Comparison of ENCODE assay signal across 11 cellular contexts in genomic region chr20:14882157-14882556, GRCh38.
"Had no signal": no experiment of that assay in that cellular context is flagged by ENCODE, and none has a peak within 500 bp of the region (broad histone marks: within the 10 kb centered on the region; RNA-seq: fewer than 3 reads in every experiment).

No MANE protein-coding gene starts in this region.

- H3K4me3 Mint-ChIP-seq: activated naive CD8-positive, alpha-beta T cell; effector memory CD8-positive, alpha-beta T cell; mesothelial cell of epicardium; natural killer cell treated with Interleukin-12 subunit alpha and Interleukin-12 subunit beta and Interleukin-15 and Interleukin-18, amount 100 ng/mL, for 72 hours; stimulated activated naive B cell treated with anti-CD40 and anti-IgM and Interleukin-4, amounts not matched to agents 10 μg/mL and 1 μg/mL and 100 μg/mL, for 72 hours had no signal

- ATAC-seq: effector memory CD8-positive, alpha-beta T cell; left cardiac atrium; natural killer cell treated with Interleukin-12 subunit alpha and Interleukin-12 subunit beta and Interleukin-15 and Interleukin-18, amount 100 ng/mL, for 72 hours; sciatic nerve had no signal

- H3K36me3 Mint-ChIP-seq: activated naive CD8-positive, alpha-beta T cell; mesothelial cell of epicardium; stimulated activated naive B cell treated with anti-CD40 and anti-IgM and Interleukin-4, amounts not matched to agents 10 μg/mL and 1 μg/mL and 100 μg/mL, for 72 hours had no signal

- H3K27ac Mint-ChIP-seq: activated naive CD8-positive, alpha-beta T cell; effector memory CD8-positive, alpha-beta T cell; mesothelial cell of epicardium; natural killer cell treated with Interleukin-12 subunit alpha and Interleukin-12 subunit beta and Interleukin-15 and Interleukin-18, amount 100 ng/mL, for 72 hours; stimulated activated naive B cell treated with anti-CD40 and anti-IgM and Interleukin-4, amounts not matched to agents 10 μg/mL and 1 μg/mL and 100 μg/mL, for 72 hours had no signal

- DNase-seq: activated CD4-positive, alpha-beta T cell treated with anti-CD3 and anti-CD28 coated beads, Interleukin-2, amount 50 U/mL, for 4 hours; effector memory CD8-positive, alpha-beta T cell; left cardiac atrium; stimulated activated CD4-positive, alpha-beta T cell treated with anti-CD3 and anti-CD28 coated beads, Interleukin-4, amount 100 ng/mL, for 4 hours; stimulated activated naive B cell treated with anti-CD40 and anti-IgM and Interleukin-4, amounts not matched to agents 10 μg/mL and 1 μg/mL and 100 μg/mL, for 72 hours; upper lobe of right lung; WERI-Rb-1 had no signal

- H3K4me1 Mint-ChIP-seq: stimulated activated naive B cell treated with anti-CD40 and anti-IgM and Interleukin-4, amounts not matched to agents 10 μg/mL and 1 μg/mL and 100 μg/mL, for 72 hours had no signal

- H3K27me3 Mint-ChIP-seq: activated naive CD8-positive, alpha-beta T cell; effector memory CD8-positive, alpha-beta T cell; natural killer cell treated with Interleukin-12 subunit alpha and Interleukin-12 subunit beta and Interleukin-15 and Interleukin-18, amount 100 ng/mL, for 72 hours had no signal
